Comparison of ENCODE assay signal across 21 cellular contexts in genomic region chr3:73150369-73150768, GRCh38.
"Had no signal": no experiment of that assay in that cellular context is flagged by ENCODE, and none has a peak within 500 bp of the region (broad histone marks: within the 10 kb centered on the region; RNA-seq: fewer than 3 reads in every experiment).

No MANE protein-coding gene starts in this region.

- H3K4me1 ChIP-seq: colonic mucosa, esophagus squamous epithelium, foreskin keratinocyte, gastrocnemius medialis, gastroesophageal sphincter had no signal

- H3K36me3 ChIP-seq: colonic mucosa, esophagus muscularis mucosa, esophagus squamous epithelium, gastrocnemius medialis, gastroesophageal sphincter, heart left ventricle, heart right ventricle had no signal

- H3K9me3 ChIP-seq: colonic mucosa, esophagus muscularis mucosa, esophagus squamous epithelium, gastrocnemius medialis, gastroesophageal sphincter, heart left ventricle, heart right ventricle had no signal

- ATAC-seq: effector memory CD8-positive, alpha-beta T cell; esophagus mucosa; foreskin keratinocyte; gastrocnemius medialis; gastroesophageal sphincter; heart left ventricle; heart right ventricle had no signal

- DNase-seq: colonic mucosa; cortex of kidney; dermis blood vessel endothelial cell; dorsolateral prefrontal cortex; effector CD8-positive, alpha-beta T cell; effector memory CD4-positive, alpha-beta T cell; effector memory CD8-positive, alpha-beta T cell; endodermal cell; esophagus squamous epithelium; foreskin fibroblast; foreskin keratinocyte; foreskin melanocyte; gastrocnemius medialis; glutamatergic neuron; head of caudate nucleus; heart left ventricle; heart right ventricle had no signal

- H3K4me3 ChIP-seq: colonic mucosa, coronary artery, dorsolateral prefrontal cortex, esophagus muscularis mucosa, esophagus squamous epithelium, gastrocnemius medialis, gastroesophageal sphincter, heart left ventricle, heart right ventricle had no signal
